Comparison of ENCODE assay signal across 2 cellular contexts in the genomic region with DNA sequence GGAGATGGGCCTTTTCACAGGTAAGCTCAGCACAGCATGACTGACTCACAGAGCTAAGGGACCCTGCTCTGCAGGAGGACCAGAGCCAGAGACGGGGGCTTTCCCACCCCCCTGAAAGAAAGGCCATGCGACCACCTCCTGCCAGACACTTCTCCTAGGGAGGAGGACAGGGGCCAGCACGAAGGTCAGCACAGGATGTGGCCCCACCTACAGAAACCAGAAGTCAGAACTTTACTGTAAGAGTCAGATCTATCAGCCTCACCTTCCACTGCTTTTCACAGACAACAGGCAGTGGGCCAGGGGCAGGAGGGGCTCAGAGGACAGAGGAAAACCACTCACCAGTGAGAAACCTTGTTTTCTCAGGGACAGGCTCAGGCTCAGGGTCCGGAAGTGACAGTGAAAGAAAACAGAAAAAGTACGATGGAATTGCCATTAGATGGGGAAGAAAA.
TF ChIP-seq lines count a peak whose summit lies in the region.

No MANE protein-coding gene starts in this region.

TF ChIP-seq in endothelial cell of umbilical vein, 7 proteins besides CTCF, POLR2A, EP300 and RAD21:
- no peak for TF ChIP-seq POLR2AphosphoS5 (IDR thresholded peaks at IDR 0.05; ENCODE audit: insufficient read depth, low read depth, low read length)
- TF ChIP-seq, protein P1, sequence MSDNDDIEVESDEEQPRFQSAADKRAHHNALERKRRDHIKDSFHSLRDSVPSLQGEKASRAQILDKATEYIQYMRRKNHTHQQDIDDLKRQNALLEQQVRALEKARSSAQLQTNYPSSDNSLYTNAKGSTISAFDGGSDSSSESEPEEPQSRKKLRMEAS (IDR thresholded peaks at IDR 0.05; ENCODE audit: insufficient read depth, insufficient read length) = no peak
- no peak for TF ChIP-seq MYC (IDR thresholded peaks at IDR 0.05; ENCODE audit: low read depth, low read length)
- TF ChIP-seq EZH2 (IDR thresholded peaks at IDR 0.05; ENCODE audit: borderline replicate concordance, low read depth, low read length, severe bottlenecking) = no peak
- no peak for TF ChIP-seq GATA2 (IDR thresholded peaks at IDR 0.05; ENCODE audit: insufficient read depth, insufficient read length, low read depth, low read length)
- TF ChIP-seq FOS (IDR thresholded peaks at IDR 0.05; ENCODE audit: borderline replicate concordance, insufficient read depth, low read length) = no peak
- TF ChIP-seq JUN (IDR thresholded peaks at IDR 0.05; ENCODE audit: borderline replicate concordance, insufficient read depth, insufficient read length, low read depth) = no peak

TF ChIP-seq in SK-N-SH treated with all-trans-retinoic acid at 6 μM for 48 hours, 23 proteins besides CTCF, POLR2A, EP300 and RAD21:
- TF ChIP-seq TSHZ2 (CRISPR knock-in tag; IDR thresholded peaks at IDR 0.05) = no peak
- no peak for TF ChIP-seq PPARA (CRISPR knock-in tag; IDR thresholded peaks at IDR 0.05; ENCODE audit: borderline replicate concordance)
- TF ChIP-seq, protein P2, sequence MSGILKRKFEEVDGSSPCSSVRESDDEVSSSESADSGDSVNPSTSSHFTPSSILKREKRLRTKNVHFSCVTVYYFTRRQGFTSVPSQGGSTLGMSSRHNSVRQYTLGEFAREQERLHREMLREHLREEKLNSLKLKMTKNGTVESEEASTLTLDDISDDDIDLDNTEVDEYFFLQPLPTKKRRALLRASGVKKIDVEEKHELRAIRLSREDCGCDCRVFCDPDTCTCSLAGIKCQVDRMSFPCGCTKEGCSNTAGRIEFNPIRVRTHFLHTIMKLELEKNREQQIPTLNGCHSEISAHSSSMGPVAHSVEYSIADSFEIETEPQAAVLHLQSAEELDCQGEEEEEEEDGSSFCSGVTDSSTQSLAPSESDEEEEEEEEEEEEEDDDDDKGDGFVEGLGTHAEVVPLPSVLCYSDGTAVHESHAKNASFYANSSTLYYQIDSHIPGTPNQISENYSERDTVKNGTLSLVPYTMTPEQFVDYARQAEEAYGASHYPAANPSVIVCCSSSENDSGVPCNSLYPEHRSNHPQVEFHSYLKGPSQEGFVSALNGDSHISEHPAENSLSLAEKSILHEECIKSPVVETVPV (CRISPR knock-in tag; IDR thresholded peaks at IDR 0.05) = no peak
- TF ChIP-seq TOX (CRISPR knock-in tag; IDR thresholded peaks at IDR 0.05; ENCODE audit: borderline replicate concordance) = no peak
- TF ChIP-seq POU6F1 (CRISPR knock-in tag; IDR thresholded peaks at IDR 0.05; ENCODE audit: borderline replicate concordance, low read depth) = no peak
- TF ChIP-seq RARB (CRISPR knock-in tag; IDR thresholded peaks at IDR 0.05) = no peak
- no peak for TF ChIP-seq ZNF70 (CRISPR knock-in tag; IDR thresholded peaks at IDR 0.05)
- TF ChIP-seq, protein P3, sequence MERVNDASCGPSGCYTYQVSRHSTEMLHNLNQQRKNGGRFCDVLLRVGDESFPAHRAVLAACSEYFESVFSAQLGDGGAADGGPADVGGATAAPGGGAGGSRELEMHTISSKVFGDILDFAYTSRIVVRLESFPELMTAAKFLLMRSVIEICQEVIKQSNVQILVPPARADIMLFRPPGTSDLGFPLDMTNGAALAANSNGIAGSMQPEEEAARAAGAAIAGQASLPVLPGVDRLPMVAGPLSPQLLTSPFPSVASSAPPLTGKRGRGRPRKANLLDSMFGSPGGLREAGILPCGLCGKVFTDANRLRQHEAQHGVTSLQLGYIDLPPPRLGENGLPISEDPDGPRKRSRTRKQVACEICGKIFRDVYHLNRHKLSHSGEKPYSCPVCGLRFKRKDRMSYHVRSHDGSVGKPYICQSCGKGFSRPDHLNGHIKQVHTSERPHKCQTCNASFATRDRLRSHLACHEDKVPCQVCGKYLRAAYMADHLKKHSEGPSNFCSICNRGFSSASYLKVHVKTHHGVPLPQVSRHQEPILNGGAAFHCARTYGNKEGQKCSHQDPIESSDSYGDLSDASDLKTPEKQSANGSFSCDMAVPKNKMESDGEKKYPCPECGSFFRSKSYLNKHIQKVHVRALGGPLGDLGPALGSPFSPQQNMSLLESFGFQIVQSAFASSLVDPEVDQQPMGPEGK (CRISPR knock-in tag; IDR thresholded peaks at IDR 0.05; ENCODE audit: borderline replicate concordance) = no peak
- TF ChIP-seq ZNF8 (CRISPR knock-in tag; IDR thresholded peaks at IDR 0.05) = no peak
